Comparison of ENCODE assay signal across 9 cellular contexts in the genomic region with DNA sequence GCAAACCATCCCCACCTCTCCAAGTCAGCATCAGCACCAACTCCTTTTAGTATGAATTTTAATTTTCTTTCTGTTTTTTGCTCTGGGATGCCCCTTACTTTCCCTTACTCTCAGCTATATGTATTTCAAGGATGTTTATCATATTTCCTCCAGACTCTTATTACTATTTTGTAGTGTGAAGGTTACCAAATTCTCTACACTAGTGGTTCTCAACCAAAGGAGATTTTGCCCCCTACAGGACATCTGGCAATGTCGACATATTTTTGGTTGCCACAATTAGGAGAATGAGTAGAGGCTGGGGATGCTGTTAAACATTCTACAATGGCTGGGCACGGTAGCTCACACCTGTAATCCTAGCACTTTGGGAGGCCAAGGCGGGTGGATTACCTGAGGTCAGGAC. TPM values are rescaled to one million over a fixed set of nuclear protein-coding genes. Genes with fewer than 3 reads are reported as not detected.
A peak's percentile ranks its signal among the peaks of the same experiment; 100 is the strongest.
DNase-seq lines count a peak whose midpoint lies in the region; ATAC-seq and TF ChIP-seq lines count a peak whose summit lies in the region.
"Had no signal": no experiment of that assay in that cellular context is flagged by ENCODE, and none has a peak within 500 bp of the region (broad histone marks: within the 10 kb centered on the region; RNA-seq: fewer than 3 reads in every experiment).

No MANE protein-coding gene starts in this region.

- TF ChIP-seq CTCF in SK-N-SH (IDR thresholded peaks at IDR 0.05) (peak; percentile 69), fibroblast of pulmonary artery (IDR thresholded peaks at IDR 0.05; ENCODE audit: low read length, missing control alignments) (peak; percentile 70)

- no peaks in the 10 kb centered on the region for H3F3A ChIP-seq in SK-N-SH (replicated peaks; ENCODE audit: insufficient read depth)

- DNase-seq in DMS53 (lab: John Stamatoyannopoulos, UW): peak; percentile 27
- DNase-seq in DMS53 treated with DMSO at 0.1 percent for 48 hours (lab: John Stamatoyannopoulos, UW; ENCODE audit: unreplicated experiment): no peak
- peak; percentile 11 for DNase-seq in H4 (ENCODE audit: low spot score)
- peak; percentile 19 for DNase-seq in SK-N-SH
- DNase-seq in fibroblast of pulmonary artery (ENCODE audit: low read depth): peak; percentile 68
- DNase-seq in renal cortical epithelial cell (ENCODE audit: low read depth): peak; percentile 40

- H3K27ac ChIP-seq in SK-N-SH (ENCODE audit: low read depth in 2 of 2, low read length in 1 of 2): no peak overlapping the region
- H3K27ac ChIP-seq: BLaER1 had no signal

- no peaks in the 10 kb centered on the region for H3K27me3 ChIP-seq in SK-N-SH (ENCODE audit: insufficient read depth)
- H3K27me3 ChIP-seq: BLaER1 had no signal

- no peaks in the 10 kb centered on the region for H4K20me1 ChIP-seq in SK-N-SH (ENCODE audit: insufficient read depth)
- H4K20me1 ChIP-seq: BLaER1 had no signal

- POLR2A ChIA-PET in SK-N-SH (lab: Yijun Ruan, JAX): no interaction called here

- H3K79me2 ChIP-seq in SK-N-SH (ENCODE audit: insufficient read depth): no peaks in the 10 kb centered on the region

- no peaks in the 10 kb centered on the region for H3K9me3 ChIP-seq in SK-N-SH
- H3K9me3 ChIP-seq: BLaER1 had no signal

- WGBS in SK-N-SH (ENCODE audit: low lambda C conversion rate): 63% methylated on average over 3 of the region's 3 CpGs

- no peak overlapping the region for H3K9ac ChIP-seq in SK-N-SH
- H3K9ac ChIP-seq: BLaER1 had no signal

- peak; percentile 60 for TF ChIP-seq RAD21 in SK-N-SH (IDR thresholded peaks at IDR 0.05; ENCODE audit: low read length)

- H3K4me2 ChIP-seq in SK-N-SH: no peak overlapping the region
- H3K4me2 ChIP-seq: BLaER1 had no signal

- CTCF ChIA-PET in SK-N-SH (lab: Yijun Ruan, JAX): interaction anchor here (1.0 to 1.8 kb wide), 7 partner anchors 10 to 395 kb away, joined by 3 to 5 read pairs (median 4); no protein-coding TSS in a partner anchor

- H2AFZ ChIP-seq in SK-N-SH (ENCODE audit: low read depth): no peak overlapping the region

- no peaks in the 10 kb centered on the region for H3K4me1 ChIP-seq in SK-N-SH (ENCODE audit: control insufficient read depth in 1 of 2, insufficient read depth in 2 of 2, low read depth in 1 of 2, low read length in 1 of 2)
- H3K4me1 ChIP-seq: BLaER1 had no signal

- H3K4me3 ChIP-seq in SK-N-SH (ENCODE audit: low read depth in 2 of 2, low read length in 1 of 2) (no peak overlapping the region), fibroblast of pulmonary artery (replicated peaks; ENCODE audit: low read depth, low read length) (no peak overlapping the region)
- H3K4me3 ChIP-seq: BLaER1 had no signal

- H3K36me3 ChIP-seq in SK-N-SH (replicated peaks in 1 of 2; ENCODE audit: control insufficient read depth in 1 of 2, insufficient read depth in 2 of 2, low read length in 1 of 2): no peaks in the 10 kb centered on the region

- no peak for TF ChIP-seq EP300 in SK-N-SH (IDR thresholded peaks at IDR 0.05; ENCODE audit: borderline replicate concordance in 1 of 2, low read depth in 1 of 2, low read length in 1 of 2)

- ATAC-seq in GM21786 (IDR thresholded peaks at IDR 0.05; ENCODE audit: unreplicated experiment) (no peak), HG03139 (IDR thresholded peaks at IDR 0.05; ENCODE audit: unreplicated experiment) (no peak)

- H3K9me2 ChIP-seq in SK-N-SH: no peaks in the 10 kb centered on the region

TF ChIP-seq in SK-N-SH, 30 proteins besides CTCF, POLR2A, EP300 and RAD21:
- TF ChIP-seq FOXJ3 (CRISPR knock-in tag; IDR thresholded peaks at IDR 0.05) (no peak), EZH2phosphoT487 (IDR thresholded peaks at IDR 0.05; ENCODE audit: borderline replicate concordance, low read depth) (no peak), FOSL2 (IDR thresholded peaks at IDR 0.05; ENCODE audit: borderline replicate concordance, low read depth) (no peak), RXRA (IDR thresholded peaks at IDR 0.05; ENCODE audit: borderline replicate concordance, low read depth) (no peak), RFX5 (IDR thresholded peaks at IDR 0.05; ENCODE audit: low read length) (no peak), TAF1 (IDR thresholded peaks at IDR 0.05; ENCODE audit: borderline replicate concordance, low read depth, low read length) (no peak), NRF1 (IDR thresholded peaks at IDR 0.05; ENCODE audit: low read depth, low read length) (no peak), POLR2AphosphoS5 (IDR thresholded peaks at IDR 0.05; ENCODE audit: low read depth, low read length) (no peak), GABPA (IDR thresholded peaks at IDR 0.05; ENCODE audit: low read depth) (no peak), SIN3A (IDR thresholded peaks at IDR 0.05; ENCODE audit: borderline replicate concordance, low read depth, low read length) (no peak), SMC3 (IDR thresholded peaks at IDR 0.05; ENCODE audit: low read depth, low read length) (no peak), TCF12 (IDR thresholded peaks at IDR 0.05) (no peak), RCOR1 (IDR thresholded peaks at IDR 0.05; ENCODE audit: low read length) (no peak), ELF1 (IDR thresholded peaks at IDR 0.05) (no peak)
- TF ChIP-seq, protein P1, sequence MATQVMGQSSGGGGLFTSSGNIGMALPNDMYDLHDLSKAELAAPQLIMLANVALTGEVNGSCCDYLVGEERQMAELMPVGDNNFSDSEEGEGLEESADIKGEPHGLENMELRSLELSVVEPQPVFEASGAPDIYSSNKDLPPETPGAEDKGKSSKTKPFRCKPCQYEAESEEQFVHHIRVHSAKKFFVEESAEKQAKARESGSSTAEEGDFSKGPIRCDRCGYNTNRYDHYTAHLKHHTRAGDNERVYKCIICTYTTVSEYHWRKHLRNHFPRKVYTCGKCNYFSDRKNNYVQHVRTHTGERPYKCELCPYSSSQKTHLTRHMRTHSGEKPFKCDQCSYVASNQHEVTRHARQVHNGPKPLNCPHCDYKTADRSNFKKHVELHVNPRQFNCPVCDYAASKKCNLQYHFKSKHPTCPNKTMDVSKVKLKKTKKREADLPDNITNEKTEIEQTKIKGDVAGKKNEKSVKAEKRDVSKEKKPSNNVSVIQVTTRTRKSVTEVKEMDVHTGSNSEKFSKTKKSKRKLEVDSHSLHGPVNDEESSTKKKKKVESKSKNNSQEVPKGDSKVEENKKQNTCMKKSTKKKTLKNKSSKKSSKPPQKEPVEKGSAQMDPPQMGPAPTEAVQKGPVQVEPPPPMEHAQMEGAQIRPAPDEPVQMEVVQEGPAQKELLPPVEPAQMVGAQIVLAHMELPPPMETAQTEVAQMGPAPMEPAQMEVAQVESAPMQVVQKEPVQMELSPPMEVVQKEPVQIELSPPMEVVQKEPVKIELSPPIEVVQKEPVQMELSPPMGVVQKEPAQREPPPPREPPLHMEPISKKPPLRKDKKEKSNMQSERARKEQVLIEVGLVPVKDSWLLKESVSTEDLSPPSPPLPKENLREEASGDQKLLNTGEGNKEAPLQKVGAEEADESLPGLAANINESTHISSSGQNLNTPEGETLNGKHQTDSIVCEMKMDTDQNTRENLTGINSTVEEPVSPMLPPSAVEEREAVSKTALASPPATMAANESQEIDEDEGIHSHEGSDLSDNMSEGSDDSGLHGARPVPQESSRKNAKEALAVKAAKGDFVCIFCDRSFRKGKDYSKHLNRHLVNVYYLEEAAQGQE (IDR thresholded peaks at IDR 0.05; ENCODE audit: low read depth, low read length): no peak
- TF ChIP-seq, protein P2, sequence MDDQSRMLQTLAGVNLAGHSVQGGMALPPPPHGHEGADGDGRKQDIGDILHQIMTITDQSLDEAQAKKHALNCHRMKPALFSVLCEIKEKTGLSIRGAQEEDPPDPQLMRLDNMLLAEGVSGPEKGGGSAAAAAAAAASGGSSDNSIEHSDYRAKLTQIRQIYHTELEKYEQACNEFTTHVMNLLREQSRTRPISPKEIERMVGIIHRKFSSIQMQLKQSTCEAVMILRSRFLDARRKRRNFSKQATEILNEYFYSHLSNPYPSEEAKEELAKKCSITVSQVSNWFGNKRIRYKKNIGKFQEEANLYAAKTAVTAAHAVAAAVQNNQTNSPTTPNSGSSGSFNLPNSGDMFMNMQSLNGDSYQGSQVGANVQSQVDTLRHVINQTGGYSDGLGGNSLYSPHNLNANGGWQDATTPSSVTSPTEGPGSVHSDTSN (IDR thresholded peaks at IDR 0.05): no peak
- TF ChIP-seq, protein P3, sequence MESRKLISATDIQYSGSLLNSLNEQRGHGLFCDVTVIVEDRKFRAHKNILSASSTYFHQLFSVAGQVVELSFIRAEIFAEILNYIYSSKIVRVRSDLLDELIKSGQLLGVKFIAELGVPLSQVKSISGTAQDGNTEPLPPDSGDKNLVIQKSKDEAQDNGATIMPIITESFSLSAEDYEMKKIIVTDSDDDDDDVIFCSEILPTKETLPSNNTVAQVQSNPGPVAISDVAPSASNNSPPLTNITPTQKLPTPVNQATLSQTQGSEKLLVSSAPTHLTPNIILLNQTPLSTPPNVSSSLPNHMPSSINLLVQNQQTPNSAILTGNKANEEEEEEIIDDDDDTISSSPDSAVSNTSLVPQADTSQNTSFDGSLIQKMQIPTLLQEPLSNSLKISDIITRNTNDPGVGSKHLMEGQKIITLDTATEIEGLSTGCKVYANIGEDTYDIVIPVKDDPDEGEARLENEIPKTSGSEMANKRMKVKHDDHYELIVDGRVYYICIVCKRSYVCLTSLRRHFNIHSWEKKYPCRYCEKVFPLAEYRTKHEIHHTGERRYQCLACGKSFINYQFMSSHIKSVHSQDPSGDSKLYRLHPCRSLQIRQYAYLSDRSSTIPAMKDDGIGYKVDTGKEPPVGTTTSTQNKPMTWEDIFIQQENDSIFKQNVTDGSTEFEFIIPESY (IDR thresholded peaks at IDR 0.05; ENCODE audit: borderline replicate concordance, low read depth): no peak

RNA-seq across cellular contexts. Expression of a gene that starts 29.1 kb away (rescaled TPM):
- total RNA-seq in H4 (2014; rRNA removed; shearing (Covaris generic)): 13.4 and 16.8 TPM in 2 replicates
- 6.2 and 8.2 TPM in 2 replicates for polyA plus RNA-seq in SK-N-SH (2012; rRNA removed)
- 8.9 and 10.4 TPM in 2 replicates for polyA plus RNA-seq in SK-N-SH (2012; cell fraction: cytosol; rRNA removed)
- polyA plus RNA-seq in SK-N-SH (2012; cell fraction: nucleus; rRNA removed): 4.2 and 9.3 TPM in 2 replicates
- total RNA-seq in renal cortical epithelial cell: 25.0 and 49.7 TPM in 2 replicates

RNA-seq across cellular contexts. Expression of a gene that starts 51.5 kb away (rescaled TPM):
- total RNA-seq in H4 (2014; rRNA removed; shearing (Covaris generic)): 4.4 and 6.5 TPM in 2 replicates
- polyA plus RNA-seq in SK-N-SH (2012; rRNA removed): 5.4 and 8.4 TPM in 2 replicates
- polyA plus RNA-seq in SK-N-SH (2012; cell fraction: cytosol; rRNA removed): 6.0 and 6.2 TPM in 2 replicates
- 4.3 and 5.2 TPM in 2 replicates for polyA plus RNA-seq in SK-N-SH (2012; cell fraction: nucleus; rRNA removed)
- 7.3 and 13.6 TPM in 2 replicates for total RNA-seq in renal cortical epithelial cell

RNA-seq across cellular contexts. Expression of a gene that starts 51.6 kb away (rescaled TPM):
- 7.7 and 8.5 TPM in 2 replicates for total RNA-seq in H4 (2014; rRNA removed; shearing (Covaris generic))
- polyA plus RNA-seq in SK-N-SH (2012; rRNA removed): 20.3 and 22.7 TPM in 2 replicates
- 18.4 and 21.9 TPM in 2 replicates for polyA plus RNA-seq in SK-N-SH (2012; cell fraction: cytosol; rRNA removed)
- polyA plus RNA-seq in SK-N-SH (2012; cell fraction: nucleus; rRNA removed): 12.5 and 21.6 TPM in 2 replicates
- total RNA-seq in renal cortical epithelial cell: 6.1 and 10.6 TPM in 2 replicates
